25 cellular contexts compared by ENCODE assay signal in genomic region chr15:40296561-40297230, GRCh38. TPM values are rescaled to one million over a fixed set of nuclear protein-coding genes. Genes with fewer than 3 reads are reported as not detected.
DNase-seq lines count a peak whose midpoint lies in the region; ATAC-seq and TF ChIP-seq lines count a peak whose summit lies in the region.
"Had no signal": no experiment of that assay in that cellular context is flagged by ENCODE, and none has a peak within 500 bp of the region (broad histone marks: within the 10 kb centered on the region; RNA-seq: fewer than 3 reads in every experiment).

No MANE protein-coding gene starts in this region.

- H2AFZ ChIP-seq in neuronal stem cell (ENCODE audit: low read length) = no peak overlapping the region
- H2AFZ ChIP-seq: hepatocyte had no signal

- POLR2A ChIA-PET in activated CD8-positive, alpha-beta T cell treated with anti-CD3 and anti-CD28 coated beads for 36 hours (lab: Charles Lee) = interaction anchor here (1.3 to 2.6 kb wide), 2 partner anchors 9 to 11 kb away, joined by 4 to 9 read pairs; partner anchors contain the start of gene PLCB2
- POLR2A ChIA-PET in activated CD8-positive, alpha-beta T cell treated with anti-CD3 and anti-CD28 coated beads, Interleukin-2, amount 10 ng/mL, durations not matched to agents 7 days and 5 days (lab: Charles Lee) = interaction anchor here (1.3 kb wide), 1 partner anchor 11 kb away, joined by 6 read pairs; the partner anchor contains the start of gene PLCB2

- peak overlapping the region; percentile 4 for H2BK12ac ChIP-seq in neuronal stem cell (ENCODE audit: low read length)

- H3K9ac ChIP-seq in neuronal stem cell (ENCODE audit: low read depth, low read length, poor library complexity) = no peak overlapping the region

- H3K4ac ChIP-seq in neuronal stem cell (ENCODE audit: low read length) = no peak overlapping the region

- H4K91ac ChIP-seq in neuronal stem cell (ENCODE audit: low read depth, low read length, poor library complexity) = no peak overlapping the region

- H4K8ac ChIP-seq in neuronal stem cell (ENCODE audit: low read depth, low read length) = no peak overlapping the region

- H3K18ac ChIP-seq in neuronal stem cell (ENCODE audit: low read length) = no peak overlapping the region

- no peaks in the 10 kb centered on the region for H3K27me3 Mint-ChIP-seq in activated CD8-positive, alpha-beta T cell treated with anti-CD3 and anti-CD28 coated beads for 36 hours
- H3K27me3 Mint-ChIP-seq in activated CD8-positive, alpha-beta T cell treated with anti-CD3 and anti-CD28 coated beads, Interleukin-2, amount 10 ng/mL, durations not matched to agents 7 days and 5 days (ENCODE audit: low read depth) = no peaks in the 10 kb centered on the region
- H3K27me3 Mint-ChIP-seq in chondrocyte (ENCODE audit: low read depth) = peaks cover 5% of the 10 kb centered on the region
- H3K27me3 Mint-ChIP-seq: central memory CD8-positive, alpha-beta T cell had no signal

- intact Hi-C loops in activated CD8-positive, alpha-beta T cell treated with anti-CD3 and anti-CD28 coated beads for 36 hours (cut with micrococcal nuclease) = no loop called here

- no peak overlapping the region for H2BK15ac ChIP-seq in neuronal stem cell (ENCODE audit: low read length)

- CTCF ChIA-PET in activated CD8-positive, alpha-beta T cell treated with anti-CD3 and anti-CD28 coated beads for 36 hours (lab: Charles Lee) = interaction anchor here (0.6 to 1.3 kb wide), 5 partner anchors 11 to 41 kb away, joined by 3 to 6 read pairs (median 4); partner anchors contain the start of gene PLCB2
- CTCF ChIA-PET in activated CD8-positive, alpha-beta T cell treated with anti-CD3 and anti-CD28 coated beads, Interleukin-2, amount 10 ng/mL, durations not matched to agents 7 days and 5 days (lab: Charles Lee) = interaction anchor here (1.0 to 1.4 kb wide), 4 partner anchors 11 to 23 kb away, joined by 3 to 5 read pairs (median 4); partner anchors contain the start of gene PLCB2

- no peak overlapping the region for H2BK5ac ChIP-seq in neuronal stem cell (ENCODE audit: low read length)

- no CpG with 5 or more reads among the region's 5 CpGs for WGBS in neuronal stem cell (ENCODE audit: extremely low coverage in 2 of 2, insufficient read length in 2 of 2, insufficient replicate concordance in 1 of 2), 2 donors

- H3K9me3 Mint-ChIP-seq in activated CD8-positive, alpha-beta T cell treated with anti-CD3 and anti-CD28 coated beads for 36 hours = peaks cover 1% of the 10 kb centered on the region
- H3K9me3 Mint-ChIP-seq in activated CD8-positive, alpha-beta T cell treated with anti-CD3 and anti-CD28 coated beads, Interleukin-2, amount 10 ng/mL, durations not matched to agents 7 days and 5 days (ENCODE audit: insufficient read depth) = no peaks in the 10 kb centered on the region
- H3K9me3 Mint-ChIP-seq in chondrocyte (ENCODE audit: low read depth) = peaks cover 15% of the 10 kb centered on the region
- H3K9me3 Mint-ChIP-seq: central memory CD8-positive, alpha-beta T cell had no signal

- H2AK5ac ChIP-seq in neuronal stem cell (ENCODE audit: low read depth, low read length) = peak overlapping the region; percentile 11

- H3K4me2 ChIP-seq in neuronal stem cell (ENCODE audit: insufficient read depth, low read length, poor library complexity, severe bottlenecking) = no peak overlapping the region
- H3K4me2 ChIP-seq: hepatocyte had no signal

- no peak overlapping the region for H3K4me3 Mint-ChIP-seq in activated CD8-positive, alpha-beta T cell treated with anti-CD3 and anti-CD28 coated beads for 36 hours
- no peak overlapping the region for H3K4me3 Mint-ChIP-seq in activated CD8-positive, alpha-beta T cell treated with anti-CD3 and anti-CD28 coated beads, Interleukin-2, amount 10 ng/mL, durations not matched to agents 7 days and 5 days
- H3K4me3 Mint-ChIP-seq in chondrocyte (ENCODE audit: unreplicated experiment) = no peak overlapping the region
- H3K4me3 Mint-ChIP-seq: central memory CD8-positive, alpha-beta T cell had no signal

- no peaks in the 10 kb centered on the region for H3K36me3 ChIP-seq in neuronal stem cell (replicated peaks in 1 of 2; ENCODE audit: control insufficient read depth in 2 of 2, insufficient read depth in 2 of 2, low read length in 2 of 2)
- H3K36me3 ChIP-seq: vagina had no signal

- H3K23ac ChIP-seq in neuronal stem cell (ENCODE audit: low read depth, low read length, poor library complexity) = no peak overlapping the region

- H3K4me1 Mint-ChIP-seq in activated CD8-positive, alpha-beta T cell treated with anti-CD3 and anti-CD28 coated beads for 36 hours (ENCODE audit: low read depth) = no peaks in the 10 kb centered on the region
- H3K4me1 Mint-ChIP-seq in activated CD8-positive, alpha-beta T cell treated with anti-CD3 and anti-CD28 coated beads, Interleukin-2, amount 10 ng/mL, durations not matched to agents 7 days and 5 days (ENCODE audit: low read depth) = no peaks in the 10 kb centered on the region
- no peaks in the 10 kb centered on the region for H3K4me1 Mint-ChIP-seq in chondrocyte (ENCODE audit: low read depth)

- no peak overlapping the region for H3K14ac ChIP-seq in neuronal stem cell (ENCODE audit: low read length)

- no peak for TF ChIP-seq CTCF in activated CD8-positive, alpha-beta T cell treated with anti-CD3 and anti-CD28 coated beads for 36 hours (IDR thresholded peaks at IDR 0.05)
- TF ChIP-seq CTCF in chondrocyte (IDR thresholded peaks at IDR 0.05) (no peak), GM10266 (IDR thresholded peaks at IDR 0.05; ENCODE audit: control insufficient read depth, insufficient read depth, low read depth, missing control alignments) (no peak)

- no peaks in the 10 kb centered on the region for H3K79me1 ChIP-seq in neuronal stem cell (ENCODE audit: low read depth, low read length)

- H3K27ac Mint-ChIP-seq in activated CD8-positive, alpha-beta T cell treated with anti-CD3 and anti-CD28 coated beads for 36 hours = peak overlapping the region; percentile 30
- H3K27ac Mint-ChIP-seq in activated CD8-positive, alpha-beta T cell treated with anti-CD3 and anti-CD28 coated beads, Interleukin-2, amount 10 ng/mL, durations not matched to agents 7 days and 5 days = no peak overlapping the region
- no peak overlapping the region for H3K27ac Mint-ChIP-seq in chondrocyte (ENCODE audit: unreplicated experiment)

- peaks cover 1 to 16% of the 10 kb centered on the region in 2 donors for H3K9me3 ChIP-seq in neuronal stem cell (replicated peaks in 1 of 2; ENCODE audit: control insufficient read depth in 2 of 2, insufficient read depth in 1 of 2, low read depth in 1 of 2, low read length in 2 of 2)
- H3K9me3 ChIP-seq: vagina had no signal

- H3K27ac ChIP-seq in neuronal stem cell (replicated peaks; ENCODE audit: low read length) = no peak overlapping the region
- H3K27ac ChIP-seq: foreskin keratinocyte, hepatocyte, SJSA1, vagina had no signal

- H3K4me1 ChIP-seq in neuronal stem cell (ENCODE audit: control insufficient read depth in 2 of 2, insufficient read depth in 1 of 2, low read depth in 1 of 2, low read length in 2 of 2) = peaks cover 18 to 33% of the 10 kb centered on the region in 2 donors
- H3K4me1 ChIP-seq: foreskin keratinocyte, SJSA1 had no signal

- ATAC-seq in activated CD8-positive, alpha-beta T cell treated with anti-CD3 and anti-CD28 coated beads for 36 hours = no peak
- ATAC-seq in activated CD8-positive, alpha-beta T cell treated with anti-CD3 and anti-CD28 coated beads, Interleukin-2, amount 10 ng/mL, durations not matched to agents 7 days and 5 days = no peak
- ATAC-seq: foreskin keratinocyte had no signal

- peak overlapping the region; percentile 21 for H2BK120ac ChIP-seq in neuronal stem cell (ENCODE audit: low read depth, low read length)

- no peak for DNase-seq in activated CD8-positive, alpha-beta T cell treated with anti-CD3 and anti-CD28 coated beads for 36 hours
- no peak for DNase-seq in activated CD8-positive, alpha-beta T cell treated with anti-CD3 and anti-CD28 coated beads, Interleukin-2, amount 10 ng/mL, durations not matched to agents 7 days and 5 days
- DNase-seq in chondrocyte (ENCODE audit: low spot score) (peak; percentile 71), neuronal stem cell (ENCODE audit: low spot score) (no peak), GM10266 (ENCODE audit: extremely low spot score) (no peak)
- DNase-seq in activated effector memory CD4-positive, alpha-beta T cell treated with anti-CD3 and anti-CD28 coated beads, Interleukin-2, amount 50 U/mL, for 16 hours = no peak
- DNase-seq: 8988T; activated CD4-positive, alpha-beta T cell treated with anti-CD3 and anti-CD28 coated beads, Interleukin-2, amount 50 U/mL, for 4 hours; activated naive CD4-positive, alpha-beta T cell; erythroblast; foreskin keratinocyte; NCI-H1048; NCI-H2029 treated with DMSO at 0.1 percent for 48 hours; NCI-H345; stimulated activated CD8-positive, alpha-beta memory T cell treated with anti-CD3 and anti-CD28 coated beads, Interleukin-4, amount 100 ng/mL, for 48 hours had no signal

- no peak overlapping the region for H3K4me3 ChIP-seq in neuronal stem cell (ENCODE audit: low read length in 2 of 2)
- H3K4me3 ChIP-seq: hepatocyte, SJSA1, vagina had no signal

- H3K27me3 ChIP-seq in neuronal stem cell (ENCODE audit: control insufficient read depth in 3 of 3, insufficient read depth in 3 of 3, low read depth in 1 of 3, low read length in 3 of 3) = peaks cover 0 to 9% (median 0%) of the 10 kb centered on the region in 3 experiments
- H3K27me3 ChIP-seq: SJSA1, vagina had no signal

- H3K36me3 Mint-ChIP-seq in activated CD8-positive, alpha-beta T cell treated with anti-CD3 and anti-CD28 coated beads for 36 hours (ENCODE audit: low read depth) = peaks cover 26% of the 10 kb centered on the region
- peaks cover 35% of the 10 kb centered on the region for H3K36me3 Mint-ChIP-seq in activated CD8-positive, alpha-beta T cell treated with anti-CD3 and anti-CD28 coated beads, Interleukin-2, amount 10 ng/mL, durations not matched to agents 7 days and 5 days (ENCODE audit: low read depth)
- H3K36me3 Mint-ChIP-seq in chondrocyte (ENCODE audit: low read depth) = no peaks in the 10 kb centered on the region

RNA-seq across cellular contexts. Expression of gene PLCB2, which starts 11.0 kb away (rescaled TPM):
- total RNA-seq in activated CD8-positive, alpha-beta T cell treated with anti-CD3 and anti-CD28 coated beads for 36 hours = 10 to 100 TPM; 44.6 to 58.8 TPM
- total RNA-seq in activated CD8-positive, alpha-beta T cell treated with anti-CD3 and anti-CD28 coated beads, Interleukin-2, amount 10 ng/mL, durations not matched to agents 7 days and 5 days = 100 to 1,000 TPM; 133 to 160 TPM
- 1.4 to 3.4 TPM (median 2.8 TPM) in 3 replicates for total RNA-seq in chondrocyte
- 3.7 TPM for polyA plus RNA-seq in neuronal stem cell (2013, experiment 1 of 2)
- 3.2 TPM for polyA plus RNA-seq in neuronal stem cell (2013, experiment 2 of 2)

RNA-seq across cellular contexts. Expression of gene ANKRD63, which starts 13.8 kb away (rescaled TPM):
- not detected for total RNA-seq in activated CD8-positive, alpha-beta T cell treated with anti-CD3 and anti-CD28 coated beads for 36 hours
- under 1 TPM in 1 of 2 experiments, not detected in 1; 0.37 TPM for total RNA-seq in activated CD8-positive, alpha-beta T cell treated with anti-CD3 and anti-CD28 coated beads, Interleukin-2, amount 10 ng/mL, durations not matched to agents 7 days and 5 days
- 0.25 to 1.1 TPM in 2 of 3 replicates, not detected in the other for total RNA-seq in chondrocyte
- not detected for polyA plus RNA-seq in neuronal stem cell (2013, experiment 1 of 2)
- polyA plus RNA-seq in neuronal stem cell (2013, experiment 2 of 2) = not detected
- total RNA-seq: foreskin keratinocyte; LHCN-M2; lung microvascular endothelial cell; myocyte; T-helper 1 cell treated with Interleukin-12 subunit alpha and Interleukin-12 subunit beta and Interleukin-4 antibody, amounts not matched to agents 30 ng/mL and 1 ng/mL, for 36 hours; vagina had no signal
- polyA plus RNA-seq: BJ, foreskin keratinocyte had no signal

RNA-seq across cellular contexts. Expression of gene INAFM2, which starts 26.8 kb away (rescaled TPM):
- total RNA-seq in activated CD8-positive, alpha-beta T cell treated with anti-CD3 and anti-CD28 coated beads for 36 hours = 10 to 100 TPM; 15.0 to 16.9 TPM
- total RNA-seq in activated CD8-positive, alpha-beta T cell treated with anti-CD3 and anti-CD28 coated beads, Interleukin-2, amount 10 ng/mL, durations not matched to agents 7 days and 5 days = 1 to 10 TPM; 8.7 to 9.4 TPM
- total RNA-seq in chondrocyte = 68.8 to 128 TPM (median 80.6 TPM) in 3 replicates
- 12.8 TPM for polyA plus RNA-seq in neuronal stem cell (2013, experiment 1 of 2)
- polyA plus RNA-seq in neuronal stem cell (2013, experiment 2 of 2) = 13.4 TPM

RNA-seq across cellular contexts. Expression of gene CCDC9B, which starts 44.0 kb away (rescaled TPM):
- total RNA-seq in activated CD8-positive, alpha-beta T cell treated with anti-CD3 and anti-CD28 coated beads for 36 hours = 1 to 10 TPM; 1.4 to 2.3 TPM
- under 1 TPM; 0.76 to 0.84 TPM for total RNA-seq in activated CD8-positive, alpha-beta T cell treated with anti-CD3 and anti-CD28 coated beads, Interleukin-2, amount 10 ng/mL, durations not matched to agents 7 days and 5 days
- 55.4 to 60.0 TPM (median 58.0 TPM) in 3 replicates for total RNA-seq in chondrocyte
- 0.13 TPM for polyA plus RNA-seq in neuronal stem cell (2013, experiment 1 of 2)
- 0.08 TPM for polyA plus RNA-seq in neuronal stem cell (2013, experiment 2 of 2)

RNA-seq across cellular contexts. Expression of gene PHGR1, which starts 54.1 kb away (rescaled TPM):
- not detected for total RNA-seq in activated CD8-positive, alpha-beta T cell treated with anti-CD3 and anti-CD28 coated beads for 36 hours
- not detected for total RNA-seq in activated CD8-positive, alpha-beta T cell treated with anti-CD3 and anti-CD28 coated beads, Interleukin-2, amount 10 ng/mL, durations not matched to agents 7 days and 5 days
- total RNA-seq in chondrocyte = not detected in 3 replicates
- not detected for polyA plus RNA-seq in neuronal stem cell (2013, experiment 1 of 2)
- polyA plus RNA-seq in neuronal stem cell (2013, experiment 2 of 2) = not detected
- total RNA-seq: foreskin keratinocyte; LHCN-M2; lung microvascular endothelial cell; myocyte; osteocyte; SJSA1; T-helper 1 cell treated with Interleukin-12 subunit alpha and Interleukin-12 subunit beta and Interleukin-4 antibody, amounts not matched to agents 30 ng/mL and 1 ng/mL, for 36 hours had no signal
- polyA plus RNA-seq: BJ, foreskin keratinocyte had no signal

Comparison
In these comparisons a context has a peak if more than half of its experiments do, and no peak if none do; other contexts are left out.
1. RNA of gene PLCB2, which starts 11.0 kb away (total RNA-seq): 133 to 160 TPM in activated CD8-positive, alpha-beta T cell treated with anti-CD3 and anti-CD28 coated beads, Interleukin-2, amount 10 ng/mL, durations not matched to agents 7 days and 5 days and 44.6 to 58.8 TPM in activated CD8-positive, alpha-beta T cell treated with anti-CD3 and anti-CD28 coated beads for 36 hours; 1.4 to 3.4 TPM in chondrocyte; every median in the first group is over 10 times any median in the second.